In the genomic region with DNA sequence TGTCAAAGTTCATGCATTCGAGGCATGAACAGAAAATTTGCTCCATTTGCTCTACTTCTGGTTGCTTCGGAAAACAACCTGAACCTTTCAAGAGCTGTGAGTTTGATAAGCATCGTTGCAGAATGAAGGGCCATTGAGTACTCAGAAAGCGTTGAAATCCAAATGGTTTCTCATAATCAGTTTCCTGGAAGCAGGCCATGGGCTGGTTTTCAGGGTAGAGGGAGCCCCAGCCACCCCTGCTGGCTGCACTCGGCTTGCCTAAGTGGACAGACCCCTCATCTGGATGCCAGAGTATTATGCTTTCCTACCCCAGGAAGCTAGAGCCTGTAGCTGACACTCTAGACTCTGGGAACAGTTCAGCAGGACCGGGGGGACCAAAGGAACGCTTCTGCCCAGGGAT, we compare ENCODE assay signal across 2 cellular contexts.
TF ChIP-seq lines count a peak whose summit lies in the region.

No MANE protein-coding gene starts in this region.

TF ChIP-seq in SK-N-SH, 30 proteins besides CTCF, POLR2A, EP300 and RAD21 (continued from another document):
- TF ChIP-seq, protein P1, sequence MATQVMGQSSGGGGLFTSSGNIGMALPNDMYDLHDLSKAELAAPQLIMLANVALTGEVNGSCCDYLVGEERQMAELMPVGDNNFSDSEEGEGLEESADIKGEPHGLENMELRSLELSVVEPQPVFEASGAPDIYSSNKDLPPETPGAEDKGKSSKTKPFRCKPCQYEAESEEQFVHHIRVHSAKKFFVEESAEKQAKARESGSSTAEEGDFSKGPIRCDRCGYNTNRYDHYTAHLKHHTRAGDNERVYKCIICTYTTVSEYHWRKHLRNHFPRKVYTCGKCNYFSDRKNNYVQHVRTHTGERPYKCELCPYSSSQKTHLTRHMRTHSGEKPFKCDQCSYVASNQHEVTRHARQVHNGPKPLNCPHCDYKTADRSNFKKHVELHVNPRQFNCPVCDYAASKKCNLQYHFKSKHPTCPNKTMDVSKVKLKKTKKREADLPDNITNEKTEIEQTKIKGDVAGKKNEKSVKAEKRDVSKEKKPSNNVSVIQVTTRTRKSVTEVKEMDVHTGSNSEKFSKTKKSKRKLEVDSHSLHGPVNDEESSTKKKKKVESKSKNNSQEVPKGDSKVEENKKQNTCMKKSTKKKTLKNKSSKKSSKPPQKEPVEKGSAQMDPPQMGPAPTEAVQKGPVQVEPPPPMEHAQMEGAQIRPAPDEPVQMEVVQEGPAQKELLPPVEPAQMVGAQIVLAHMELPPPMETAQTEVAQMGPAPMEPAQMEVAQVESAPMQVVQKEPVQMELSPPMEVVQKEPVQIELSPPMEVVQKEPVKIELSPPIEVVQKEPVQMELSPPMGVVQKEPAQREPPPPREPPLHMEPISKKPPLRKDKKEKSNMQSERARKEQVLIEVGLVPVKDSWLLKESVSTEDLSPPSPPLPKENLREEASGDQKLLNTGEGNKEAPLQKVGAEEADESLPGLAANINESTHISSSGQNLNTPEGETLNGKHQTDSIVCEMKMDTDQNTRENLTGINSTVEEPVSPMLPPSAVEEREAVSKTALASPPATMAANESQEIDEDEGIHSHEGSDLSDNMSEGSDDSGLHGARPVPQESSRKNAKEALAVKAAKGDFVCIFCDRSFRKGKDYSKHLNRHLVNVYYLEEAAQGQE (IDR thresholded peaks at IDR 0.05; ENCODE audit: low read depth, low read length), result no peak
- no peak for TF ChIP-seq MAX (IDR thresholded peaks at IDR 0.05; ENCODE audit: low read depth)
- TF ChIP-seq JUND (IDR thresholded peaks at IDR 0.05), result no peak
- no peak for TF ChIP-seq SMC3 (IDR thresholded peaks at IDR 0.05; ENCODE audit: low read depth, low read length)
- TF ChIP-seq RCOR1 (IDR thresholded peaks at IDR 0.05; ENCODE audit: low read length), result no peak
- no peak for TF ChIP-seq NFIC (IDR thresholded peaks at IDR 0.05; ENCODE audit: borderline replicate concordance)
- TF ChIP-seq FOXM1 (IDR thresholded peaks at IDR 0.05; ENCODE audit: low read depth), result no peak
- no peak for TF ChIP-seq SIN3A (IDR thresholded peaks at IDR 0.05; ENCODE audit: borderline replicate concordance, low read depth, low read length)
- TF ChIP-seq TAF1 (IDR thresholded peaks at IDR 0.05; ENCODE audit: borderline replicate concordance, low read depth, low read length), result no peak

TF ChIP-seq in SK-N-SH treated with all-trans-retinoic acid at 6 μM for 48 hours, 23 proteins besides CTCF, POLR2A, EP300 and RAD21 (continued from another document):
- TF ChIP-seq, protein P2, sequence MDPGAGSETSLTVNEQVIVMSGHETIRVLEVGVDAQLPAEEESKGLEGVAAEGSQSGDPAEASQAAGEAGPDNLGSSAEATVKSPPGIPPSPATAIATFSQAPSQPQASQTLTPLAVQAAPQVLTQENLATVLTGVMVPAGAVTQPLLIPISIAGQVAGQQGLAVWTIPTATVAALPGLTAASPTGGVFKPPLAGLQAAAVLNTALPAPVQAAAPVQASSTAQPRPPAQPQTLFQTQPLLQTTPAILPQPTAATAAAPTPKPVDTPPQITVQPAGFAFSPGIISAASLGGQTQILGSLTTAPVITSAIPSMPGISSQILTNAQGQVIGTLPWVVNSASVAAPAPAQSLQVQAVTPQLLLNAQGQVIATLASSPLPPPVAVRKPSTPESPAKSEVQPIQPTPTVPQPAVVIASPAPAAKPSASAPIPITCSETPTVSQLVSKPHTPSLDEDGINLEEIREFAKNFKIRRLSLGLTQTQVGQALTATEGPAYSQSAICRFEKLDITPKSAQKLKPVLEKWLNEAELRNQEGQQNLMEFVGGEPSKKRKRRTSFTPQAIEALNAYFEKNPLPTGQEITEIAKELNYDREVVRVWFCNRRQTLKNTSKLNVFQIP (CRISPR knock-in tag; IDR thresholded peaks at IDR 0.05; ENCODE audit: borderline replicate concordance, low read depth), result no peak
- no peak for TF ChIP-seq PPARA (CRISPR knock-in tag; IDR thresholded peaks at IDR 0.05; ENCODE audit: borderline replicate concordance)
- TF ChIP-seq CSDC2 (CRISPR knock-in tag; IDR thresholded peaks at IDR 0.05), result no peak
- no peak for TF ChIP-seq SNAI2 (CRISPR knock-in tag; IDR thresholded peaks at IDR 0.05)
